In the genomic region with DNA sequence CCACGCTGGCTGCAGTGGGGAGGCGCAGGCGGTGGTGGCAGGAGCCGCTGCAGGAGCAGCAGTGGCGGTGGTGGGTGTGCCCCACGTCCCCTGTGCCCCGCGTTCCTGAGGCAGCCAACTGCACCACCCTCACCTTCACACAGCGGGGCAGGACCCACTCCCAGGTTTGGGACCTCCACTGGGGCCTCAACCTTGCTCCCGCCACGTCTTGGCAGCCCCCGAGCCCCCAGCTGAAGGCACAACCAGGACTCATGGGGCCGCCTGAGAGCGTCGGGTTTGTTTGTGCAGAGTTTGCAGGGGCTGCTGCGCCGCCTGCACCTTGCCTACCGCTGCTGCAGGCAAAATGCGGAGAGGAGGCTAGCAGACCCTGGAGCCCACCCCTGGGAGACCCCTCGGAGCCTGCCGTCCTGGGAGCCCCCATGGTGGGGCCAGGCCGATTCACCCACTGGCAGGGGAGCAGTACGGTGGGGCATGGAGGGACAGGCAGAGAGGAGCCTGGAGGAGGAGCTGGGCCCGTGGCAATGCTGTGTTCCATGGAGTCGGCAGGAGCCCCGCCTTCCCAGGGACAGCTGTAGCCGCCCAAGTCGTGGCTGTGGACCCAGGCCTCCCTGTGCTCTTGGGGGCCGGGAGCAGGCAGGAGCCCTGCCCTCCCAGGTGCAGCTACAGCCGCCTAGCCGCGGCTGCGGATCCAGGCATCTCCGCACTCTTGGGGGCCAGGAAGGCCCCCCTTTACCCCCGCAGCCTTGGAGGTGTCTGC, we compare ENCODE assay signal across 10 cellular contexts. TPM values are rescaled to one million over a fixed set of nuclear protein-coding genes. Genes with fewer than 3 reads are reported as not detected.
DNase-seq lines count a peak whose midpoint lies in the region; ATAC-seq, FAIRE-seq and TF ChIP-seq lines count a peak whose summit lies in the region.
"Had no signal": no experiment of that assay in that cellular context is flagged by ENCODE, and none has a peak within 500 bp of the region (broad histone marks: within the 10 kb centered on the region; RNA-seq: fewer than 3 reads in every experiment).

No MANE protein-coding gene starts in this region.

- H3K36me3 ChIP-seq in pancreas: no peaks in the 10 kb centered on the region
- H3K36me3 ChIP-seq: SJSA1 had no signal

- H3K4me3 ChIP-seq in fibroblast of mammary gland (ENCODE audit: control insufficient read depth, low read depth, low read length) (peak overlapping the region; percentile 13), pancreas (peak overlapping the region; percentile 31 to 57 (median 36))
- H3K4me3 ChIP-seq: SJSA1 had no signal

- ATAC-seq in pancreas (peak; percentile 80 to 90 (median 84)), GM19035 (IDR thresholded peaks at IDR 0.05; ENCODE audit: unreplicated experiment) (no peak)

- peak overlapping the region; percentile 67 to 90 (median 78) for H3K27ac ChIP-seq in pancreas
- H3K27ac ChIP-seq: 22Rv1, SJSA1 had no signal

- FAIRE-seq in pancreas (lab: Jason Lieb, UNC): no peak
- no peak for FAIRE-seq in urothelium cell line (lab: Jason Lieb, UNC)

- H3K9me3 ChIP-seq in pancreas: no peaks in the 10 kb centered on the region
- H3K9me3 ChIP-seq: SJSA1 had no signal

- no peak for TF ChIP-seq CTCF in fibroblast of mammary gland (conservative IDR thresholded peaks at IDR 0.05; ENCODE audit: control insufficient read depth, insufficient read depth, low read depth, low read length)
- no peak for TF ChIP-seq CTCF in pancreas (IDR thresholded peaks at IDR 0.05)

- 9 to 16% methylated on average over 32 to 35 of the region's 35 CpGs for WGBS in pancreas, 2 donors

- H3K27me3 ChIP-seq in pancreas: no peaks in the 10 kb centered on the region
- H3K27me3 ChIP-seq: SJSA1 had no signal

- peaks cover 0 to 2% (median 0%) of the 10 kb centered on the region in 3 donors for H3K4me1 ChIP-seq in pancreas
- H3K4me1 ChIP-seq: SJSA1 had no signal

- intact Hi-C loops in pancreas (cut with DNase I): loop anchor here in 1 of 3 donors (10.0 kb wide), 1 partner anchor 54 kb away; no protein-coding TSS in a partner anchor

- DNase-seq in DMS 273 (lab: John Stamatoyannopoulos, UW; ENCODE audit: unreplicated experiment) (peak; percentile 53), DMS 273 treated with DMSO at 0.1 percent for 48 hours (lab: John Stamatoyannopoulos, UW) (no peak), SW480 (ENCODE audit: low spot score) (peak; percentile 75), fibroblast of mammary gland (ENCODE audit: low read depth) (no peak), pancreas (peak; percentile 57 to 91 (median 73)), LoVo (ENCODE audit: low spot score) (no peak), urothelium cell line (ENCODE audit: low spot score) (no peak)

RNA-seq across cellular contexts. Expression of gene EML6, which starts 14.7 kb away (rescaled TPM):
- total RNA-seq in pancreas: 1 to 10 TPM; 1.2 to 2.9 (median 2.1) TPM
- polyA plus RNA-seq in pancreas: 1 to 10 TPM; 2.3 to 4.9 TPM

Comparison
In these comparisons a context has a peak if more than half of its experiments do, and no peak if none do; other contexts are left out.
1. DNase-seq: peak in DMS 273 (single experiment), SW480 (single experiment) and pancreas (6 of 6); none in DMS 273 treated with DMSO at 0.1 percent for 48 hours (single experiment), fibroblast of mammary gland (single experiment), LoVo (single experiment) and urothelium cell line (single experiment).